Comparison of ENCODE assay signal across 21 cellular contexts in the genomic region with DNA sequence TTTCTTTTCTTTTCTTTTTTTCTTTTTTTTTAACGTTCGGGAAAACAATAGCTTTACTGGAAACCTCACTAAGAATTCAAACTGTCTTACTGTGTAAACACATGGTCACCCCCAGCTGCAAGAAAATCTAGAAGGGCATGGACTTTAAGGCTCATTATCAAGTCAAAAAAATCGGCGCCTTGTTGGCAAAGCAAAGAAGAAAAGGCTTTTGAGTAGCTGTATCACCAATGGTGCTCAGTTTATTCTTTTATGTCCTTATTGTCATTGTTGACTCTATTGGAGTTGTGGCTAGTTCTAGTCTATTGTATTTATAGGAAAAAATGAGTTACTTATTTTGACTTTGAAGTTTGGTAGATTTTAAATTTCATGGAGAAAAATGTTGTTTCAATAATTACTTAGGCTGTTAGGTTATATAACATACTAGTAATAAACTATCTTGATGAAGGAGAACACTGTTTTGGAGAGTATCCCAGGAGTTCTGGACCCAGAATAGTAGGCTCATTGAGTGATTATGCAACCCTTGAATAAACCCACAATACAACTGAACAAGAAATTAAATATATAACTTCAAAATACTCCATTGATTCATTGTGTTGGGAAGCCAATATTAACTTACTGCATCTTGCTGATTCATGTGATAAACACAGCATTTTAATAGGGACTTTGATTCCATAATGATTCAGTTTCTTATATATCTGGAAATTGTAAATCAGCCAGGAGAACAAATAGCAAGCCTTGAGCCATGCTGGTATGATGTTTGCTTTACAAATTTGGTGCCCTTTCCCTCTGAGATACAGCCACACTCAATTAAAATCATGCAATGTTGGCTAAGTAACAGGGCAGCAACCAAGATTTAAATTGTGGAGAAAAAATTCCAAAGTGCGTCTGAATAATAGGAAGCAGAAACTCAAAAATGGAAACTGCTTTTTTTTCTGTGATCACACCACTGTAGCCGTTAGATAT. TPM values are rescaled to one million over a fixed set of nuclear protein-coding genes. Genes with fewer than 3 reads are reported as not detected.
A peak's percentile ranks its signal among the peaks of the same experiment; 100 is the strongest.
DNase-seq lines count a peak whose midpoint lies in the region; ATAC-seq, FAIRE-seq and TF ChIP-seq lines count a peak whose summit lies in the region.
"Had no signal": no experiment of that assay in that cellular context is flagged by ENCODE, and none has a peak within 500 bp of the region (broad histone marks: within the 10 kb centered on the region; RNA-seq: fewer than 3 reads in every experiment).

No MANE protein-coding gene starts in this region.

- H3K27me3 ChIP-seq in PC-3 (ENCODE audit: low read length): no peaks in the 10 kb centered on the region
- H3K27me3 ChIP-seq: suprapubic skin had no signal

- no peaks in the 10 kb centered on the region for H3F3A ChIP-seq in PC-3 (ENCODE audit: low read length, unreplicated experiment)

- POLR2A ChIA-PET in PC-3 (lab: Charles Lee; ENCODE audit: unreplicated experiment): no interaction called here

- no peak overlapping the region for H3K27ac Mint-ChIP-seq in activated CD4-positive, alpha-beta T cell treated with anti-CD3 and anti-CD28 coated beads, Interleukin-2, amount 10 ng/mL, durations not matched to agents 24 days and 14 days
- H3K27ac Mint-ChIP-seq: activated naive CD8-positive, alpha-beta T cell treated with anti-CD3 and anti-CD28 coated beads, Interleukin-2, amount 10 ng/mL, durations not matched to agents 7 days and 5 days; activated T-helper 1 cell treated with anti-CD3 and anti-CD28 coated beads, Interleukin-12 subunit alpha, Interleukin-12 subunit beta, Interleukin-2, Interleukin-4 antibody, amounts not matched to agents 30 ng/mL and 10 ng/mL and 1 ng/mL, durations not matched to agents 14 hours and 24 hours and 36 hours; CD4-positive, alpha-beta T cell had no signal

- H3K36me3 ChIP-seq in PC-3 (ENCODE audit: low read depth, low read length): no peaks in the 10 kb centered on the region
- H3K36me3 ChIP-seq: suprapubic skin had no signal

- ATAC-seq in PC-3: peak; percentile 91
- ATAC-seq in GM18505 (IDR thresholded peaks at IDR 0.05; ENCODE audit: unreplicated experiment): no peak

- no peaks in the 10 kb centered on the region for H3K9me3 ChIP-seq in PC-3 (ENCODE audit: low read length)
- H3K9me3 ChIP-seq: suprapubic skin had no signal

- peaks cover 10% of the 10 kb centered on the region for H3K4me1 ChIP-seq in PC-3 (ENCODE audit: insufficient read depth, low read length)

- no peaks in the 10 kb centered on the region for H3K79me2 ChIP-seq in PC-3 (ENCODE audit: low read length)

- H2AFZ ChIP-seq in PC-3 (ENCODE audit: low read length): no peak overlapping the region

- no peak for TF ChIP-seq POLR2A in GM18505 (IDR thresholded peaks at IDR 0.05; ENCODE audit: borderline replicate concordance, extremely low read depth, insufficient read depth, insufficient read length)

- no peak overlapping the region for H3K9ac ChIP-seq in PC-3 (ENCODE audit: low read length)
- H3K9ac ChIP-seq: KMS-11 had no signal

- no peaks in the 10 kb centered on the region for H3K9me3 Mint-ChIP-seq in activated CD4-positive, alpha-beta T cell treated with anti-CD3 and anti-CD28 coated beads, Interleukin-2, amount 10 ng/mL, durations not matched to agents 24 days and 14 days
- H3K9me3 Mint-ChIP-seq: activated naive CD8-positive, alpha-beta T cell treated with anti-CD3 and anti-CD28 coated beads, Interleukin-2, amount 10 ng/mL, durations not matched to agents 7 days and 5 days; activated T-helper 1 cell treated with anti-CD3 and anti-CD28 coated beads, Interleukin-12 subunit alpha, Interleukin-12 subunit beta, Interleukin-2, Interleukin-4 antibody, amounts not matched to agents 30 ng/mL and 10 ng/mL and 1 ng/mL, durations not matched to agents 14 hours and 24 hours and 36 hours; CD4-positive, alpha-beta T cell had no signal

- DNase-seq in Ammon's horn (ENCODE audit: low spot score) (peak; percentile 54), PC-3 (peak; percentile 53), medulla oblongata (ENCODE audit: extremely low spot score) (peak; percentile 84), HCEC 1CT (no peak), iPS-NIHi11 (ENCODE audit: low spot score) (no peak)
- DNase-seq in activated CD4-positive, alpha-beta T cell treated with anti-CD3 and anti-CD28 coated beads, Interleukin-2, amount 10 ng/mL, durations not matched to agents 24 days and 14 days: no peak
- DNase-seq: activated CD8-positive, alpha-beta memory T cell treated with anti-CD3 and anti-CD28 coated beads for 24 hours; activated naive CD8-positive, alpha-beta T cell treated with anti-CD3 and anti-CD28 coated beads, Interleukin-2, amount 10 ng/mL, durations not matched to agents 7 days and 5 days; CD4-positive, alpha-beta T cell; DMS79 treated with DMSO at 0.1 percent for 48 hours; NCI-H1417 treated with DMSO at 0.1 percent for 48 hours; NCI-H2171 treated with DMSO at 0.1 percent for 48 hours; right cardiac atrium; stimulated activated CD4-positive, alpha-beta T cell treated with anti-CD3 and anti-CD28 coated beads, Interleukin-1b, Interleukin-23, amount 100 ng/mL, for 48 hours had no signal

- no peaks in the 10 kb centered on the region for H4K20me1 ChIP-seq in PC-3 (ENCODE audit: low read length)

- peak overlapping the region; percentile 8 for H3K4me2 ChIP-seq in PC-3 (ENCODE audit: low read length)
- H3K4me2 ChIP-seq: KMS-11 had no signal

- H3K9me2 ChIP-seq in PC-3 (replicated peaks; ENCODE audit: low read length): no peaks in the 10 kb centered on the region

- no peak overlapping the region for H3K4me3 Mint-ChIP-seq in activated CD4-positive, alpha-beta T cell treated with anti-CD3 and anti-CD28 coated beads, Interleukin-2, amount 10 ng/mL, durations not matched to agents 24 days and 14 days
- H3K4me3 Mint-ChIP-seq: activated naive CD8-positive, alpha-beta T cell treated with anti-CD3 and anti-CD28 coated beads, Interleukin-2, amount 10 ng/mL, durations not matched to agents 7 days and 5 days; activated T-helper 1 cell treated with anti-CD3 and anti-CD28 coated beads, Interleukin-12 subunit alpha, Interleukin-12 subunit beta, Interleukin-2, Interleukin-4 antibody, amounts not matched to agents 30 ng/mL and 10 ng/mL and 1 ng/mL, durations not matched to agents 14 hours and 24 hours and 36 hours; CD4-positive, alpha-beta T cell had no signal

- H3K4me1 Mint-ChIP-seq in activated CD4-positive, alpha-beta T cell treated with anti-CD3 and anti-CD28 coated beads, Interleukin-2, amount 10 ng/mL, durations not matched to agents 24 days and 14 days: no peaks in the 10 kb centered on the region
- H3K4me1 Mint-ChIP-seq: activated naive CD8-positive, alpha-beta T cell treated with anti-CD3 and anti-CD28 coated beads, Interleukin-2, amount 10 ng/mL, durations not matched to agents 7 days and 5 days had no signal

- no peaks in the 10 kb centered on the region for H3K27me3 Mint-ChIP-seq in activated CD4-positive, alpha-beta T cell treated with anti-CD3 and anti-CD28 coated beads, Interleukin-2, amount 10 ng/mL, durations not matched to agents 24 days and 14 days

- H3K36me3 Mint-ChIP-seq in activated CD4-positive, alpha-beta T cell treated with anti-CD3 and anti-CD28 coated beads, Interleukin-2, amount 10 ng/mL, durations not matched to agents 24 days and 14 days (ENCODE audit: low read depth): no peaks in the 10 kb centered on the region
- H3K36me3 Mint-ChIP-seq: activated naive CD8-positive, alpha-beta T cell treated with anti-CD3 and anti-CD28 coated beads, Interleukin-2, amount 10 ng/mL, durations not matched to agents 7 days and 5 days had no signal

- peak overlapping the region; percentile 25 for H3K27ac ChIP-seq in PC-3 (ENCODE audit: low read length)
- H3K27ac ChIP-seq: KMS-11, RWPE1, suprapubic skin had no signal

- BruUV-seq in PC-3 (replicated peaks; lab: Mats Ljungman, UMichigan): no TSS peak

- FAIRE-seq in endometrium (lab: Jason Lieb, UNC): peak; percentile 61
- FAIRE-seq: H54 had no signal

- no peak overlapping the region for H3K4me3 ChIP-seq in PC-3 (ENCODE audit: low read length)
- H3K4me3 ChIP-seq: suprapubic skin had no signal

- CTCF ChIA-PET in PC-3 (lab: Charles Lee): interaction anchor here (0.6 kb wide), 1 partner anchor 8 kb away, joined by 3 read pairs; no protein-coding TSS in a partner anchor

- intact Hi-C loops in PC-3 (cut with micrococcal nuclease): loop anchor here (1.0 to 2.0 kb wide), 3 partner anchors 27 to 77 kb away; no protein-coding TSS in a partner anchor
- intact Hi-C loops in activated CD4-positive, alpha-beta T cell treated with anti-CD3 and anti-CD28 coated beads, Interleukin-2, amount 10 ng/mL, durations not matched to agents 24 days and 14 days (cut with micrococcal nuclease): no loop called here

- TF ChIP-seq CTCF in PC-3 (conservative IDR thresholded peaks at IDR 0.05; ENCODE audit: low read depth, low read length): no peak

RNA-seq across cellular contexts. Expression of a gene that starts 27.8 kb away (rescaled TPM):
- total RNA-seq in PC-3 (2014; rRNA removed): 25.3 and 28.5 TPM in 2 replicates
- 8.5 and 8.6 TPM in 2 replicates for total RNA-seq in activated CD4-positive, alpha-beta T cell treated with anti-CD3 and anti-CD28 coated beads, Interleukin-2, amount 10 ng/mL, durations not matched to agents 24 days and 14 days

Comparison
In these comparisons a context has a peak if more than half of its experiments do, and no peak if none do; other contexts are left out.
1. DNase-seq: peak in Ammon's horn (single experiment), PC-3 (single experiment) and medulla oblongata (single experiment); none in activated CD4-positive, alpha-beta T cell treated with anti-CD3 and anti-CD28 coated beads, Interleukin-2, amount 10 ng/mL, durations not matched to agents 24 days and 14 days (single experiment), HCEC 1CT (single experiment) and iPS-NIHi11 (single experiment).